24 cellular contexts compared by ENCODE assay signal in genomic region chr18:3117493-3118192, GRCh38.
A peak's percentile ranks its signal among the peaks of the same experiment; 100 is the strongest.
DNase-seq lines count a peak whose midpoint lies in the region; ATAC-seq and TF ChIP-seq lines count a peak whose summit lies in the region.
"Had no signal": no experiment of that assay in that cellular context is flagged by ENCODE, and none has a peak within 500 bp of the region (broad histone marks: within the 10 kb centered on the region; RNA-seq: fewer than 3 reads in every experiment).

No MANE protein-coding gene starts in this region.

- no peak overlapping the region for H3K4ac ChIP-seq in trophoblast cell (ENCODE audit: low read depth, low read length)

- no peak overlapping the region for H3K18ac ChIP-seq in trophoblast cell (ENCODE audit: low read length)

- no peak overlapping the region for H3K27ac Mint-ChIP-seq in endodermal cell
- H3K27ac Mint-ChIP-seq: immature natural killer cell, T-helper 17 cell had no signal

- no peaks in the 10 kb centered on the region for H3K27me3 ChIP-seq in PC-3 (ENCODE audit: low read length)
- H3K27me3 ChIP-seq in foreskin keratinocyte: no peaks in the 10 kb centered on the region
- no peaks in the 10 kb centered on the region for H3K27me3 ChIP-seq in trophoblast cell (ENCODE audit: insufficient read depth, low read length)
- no peaks in the 10 kb centered on the region for H3K27me3 ChIP-seq in MG63
- no peaks in the 10 kb centered on the region for H3K27me3 ChIP-seq in endodermal cell (ENCODE audit: control insufficient read depth, insufficient read depth, low read length, poor library complexity, severe bottlenecking)
- H3K27me3 ChIP-seq: BE2C, brain microvascular endothelial cell had no signal

- H3K4me3 ChIP-seq in PC-3 (ENCODE audit: low read length) (no peak overlapping the region), trophoblast cell (ENCODE audit: low read depth, low read length) (no peak overlapping the region), MG63 (no peak overlapping the region), endodermal cell (ENCODE audit: low read length) (no peak overlapping the region)
- H3K4me3 ChIP-seq: prostate gland had no signal

- H3K9me3 Mint-ChIP-seq in endodermal cell: no peaks in the 10 kb centered on the region
- H3K9me3 Mint-ChIP-seq: immature natural killer cell, neural crest cell had no signal

- TF ChIP-seq CTCF in PC-3 (conservative IDR thresholded peaks at IDR 0.05; ENCODE audit: low read depth, low read length) (no peak), foreskin keratinocyte (conservative IDR thresholded peaks at IDR 0.05) (no peak), endodermal cell (conservative IDR thresholded peaks at IDR 0.05) (no peak)

- H3K79me2 ChIP-seq in PC-3 (ENCODE audit: low read length): no peaks in the 10 kb centered on the region
- no peaks in the 10 kb centered on the region for H3K79me2 ChIP-seq in trophoblast cell (ENCODE audit: control insufficient read depth, insufficient read depth, low read length, poor library complexity)

- H3K36me3 Mint-ChIP-seq in endodermal cell (ENCODE audit: low read depth): no peaks in the 10 kb centered on the region

- peaks cover 2% of the 10 kb centered on the region for H3K27me3 Mint-ChIP-seq in endodermal cell (ENCODE audit: insufficient read depth)

- H3K9me3 ChIP-seq in PC-3 (ENCODE audit: low read length) (no peaks in the 10 kb centered on the region), trophoblast cell (ENCODE audit: insufficient read depth, low read depth, low read length) (no peaks in the 10 kb centered on the region), MG63 (no peaks in the 10 kb centered on the region), endodermal cell (ENCODE audit: control insufficient read depth, low read length) (no peaks in the 10 kb centered on the region)
- H3K9me3 ChIP-seq: BE2C, prostate gland had no signal

- CTCF ChIA-PET in PC-3 (lab: Charles Lee): interaction anchor here (0.6 to 1.0 kb wide), 2 partner anchors 103 to 128 kb away, joined by 3 to 5 read pairs; no protein-coding TSS in a partner anchor

- H3K4me1 ChIP-seq in PC-3 (ENCODE audit: insufficient read depth, low read length) (peaks cover 50% of the 10 kb centered on the region), foreskin keratinocyte (no peaks in the 10 kb centered on the region), trophoblast cell (ENCODE audit: control insufficient read depth in 1 of 2, insufficient read depth in 2 of 2, low read length in 2 of 2) (peaks cover 0 to 4% of the 10 kb centered on the region in 2 experiments), endodermal cell (ENCODE audit: control insufficient read depth, insufficient read depth, low read length) (peaks cover 9% of the 10 kb centered on the region)
- H3K4me1 ChIP-seq: BE2C, prostate gland had no signal

- H2BK5ac ChIP-seq in trophoblast cell (ENCODE audit: low read depth, low read length, poor library complexity): no peak overlapping the region

- peak overlapping the region; percentile 76 for H3K27ac ChIP-seq in PC-3 (ENCODE audit: low read length)
- H3K27ac ChIP-seq in foreskin keratinocyte: no peak overlapping the region
- no peak overlapping the region for H3K27ac ChIP-seq in trophoblast cell (ENCODE audit: low read depth, low read length)
- H3K27ac ChIP-seq in endodermal cell (ENCODE audit: low read depth, low read length): no peak overlapping the region
- H3K27ac ChIP-seq: brain microvascular endothelial cell, prostate gland had no signal

- H2BK120ac ChIP-seq in trophoblast cell (ENCODE audit: insufficient read depth, low read length, poor library complexity): no peak overlapping the region

- H3K9me2 ChIP-seq in PC-3 (replicated peaks; ENCODE audit: low read length): no peaks in the 10 kb centered on the region

- peak overlapping the region; percentile 70 for H3K4me2 ChIP-seq in PC-3 (ENCODE audit: low read length)
- no peak overlapping the region for H3K4me2 ChIP-seq in trophoblast cell (ENCODE audit: low read length)

- H2AK5ac ChIP-seq in trophoblast cell (ENCODE audit: low read length): no peak overlapping the region

- H3K79me1 ChIP-seq in trophoblast cell (ENCODE audit: low read length): no peaks in the 10 kb centered on the region

- DNase-seq in HT-29 (ENCODE audit: low spot score) (peak; percentile 24), PC-3 (peak; percentile 93), foreskin keratinocyte (peak; percentile 42 to 51), trophoblast cell (peak in 1 of 2 donors; percentile 28), KBM-7 (no peak), MG63 (no peak), endodermal cell (no peak)
- DNase-seq: BE2C; brain microvascular endothelial cell; erythroblast; GF-D8; immature natural killer cell; midbrain; NCI-H1436 treated with DMSO at 0.1 percent for 48 hours; NCI-H2227 treated with DMSO at 0.1 percent for 48 hours; NK-92 treated with Interleukin-12 subunit alpha and Interleukin-12 subunit beta, amount 100 ng/mL, for 24 hours; Right ventricle myocardium superior; small intestine; stimulated activated CD4-positive, alpha-beta T cell treated with anti-CD3 and anti-CD28 coated beads, Interleukin-4, amount 100 ng/mL, for 1 hour; T-helper 17 cell had no signal

- no CpG with 5 or more reads among the region's 4 CpGs for WGBS in trophoblast cell (ENCODE audit: extremely low coverage, insufficient coverage, insufficient read length)
- 90 to 100% methylated on average over 1 to 3 of the region's 4 CpGs for WGBS in endodermal cell (ENCODE audit: insufficient coverage in 1 of 2, insufficient read length in 1 of 2), 2 experiments

- no peaks in the 10 kb centered on the region for H3K36me3 ChIP-seq in PC-3 (ENCODE audit: low read depth, low read length)
- H3K36me3 ChIP-seq in trophoblast cell (ENCODE audit: control insufficient read depth in 1 of 2, insufficient read depth in 2 of 2, low read length in 2 of 2): no peaks in the 10 kb centered on the region
- H3K36me3 ChIP-seq in MG63: no peaks in the 10 kb centered on the region
- H3K36me3 ChIP-seq in endodermal cell (ENCODE audit: control insufficient read depth, insufficient read depth, low read length): no peaks in the 10 kb centered on the region
- H3K36me3 ChIP-seq: BE2C, brain microvascular endothelial cell, prostate gland had no signal

- no peak overlapping the region for H3K4me3 Mint-ChIP-seq in endodermal cell
- H3K4me3 Mint-ChIP-seq: immature natural killer cell, neural crest cell, T-helper 17 cell had no signal

- no TSS peak for BruUV-seq in PC-3 (replicated peaks; lab: Mats Ljungman, UMichigan)

- no peaks in the 10 kb centered on the region for H4K20me1 ChIP-seq in PC-3 (ENCODE audit: low read length)

- POLR2A ChIA-PET in PC-3 (lab: Charles Lee; ENCODE audit: unreplicated experiment): interaction anchor here (0.6 kb wide), 2 partner anchors 61 to 112 kb away, joined by 5 read pairs; no protein-coding TSS in a partner anchor

- H2AFZ ChIP-seq in PC-3 (ENCODE audit: low read length) (0 out of 2 replicates have a peak overlapping the region, but pooled peaks have one; percentile 11), trophoblast cell (ENCODE audit: insufficient read depth, low read length, poor library complexity) (no peak overlapping the region)

- H4K12ac ChIP-seq in trophoblast cell (ENCODE audit: low read depth, low read length): no peak overlapping the region

- intact Hi-C loops in PC-3 (cut with micrococcal nuclease): loop anchor here (1.0 to 5.0 kb wide), 2 partner anchors 23 to 100 kb away; no protein-coding TSS in a partner anchor

- no peak overlapping the region for H4K8ac ChIP-seq in trophoblast cell (ENCODE audit: low read depth, low read length)

- peak overlapping the region; percentile 47 for H3K9ac ChIP-seq in PC-3 (ENCODE audit: low read length)
- H3K9ac ChIP-seq in trophoblast cell (ENCODE audit: low read length): no peak overlapping the region
- no peak overlapping the region for H3K9ac ChIP-seq in endodermal cell (ENCODE audit: extremely low read depth, low read length, poor library complexity, severe bottlenecking)

- H3K14ac ChIP-seq in trophoblast cell (ENCODE audit: low read length): no peak overlapping the region

- ATAC-seq in PC-3 (peak; percentile 86), foreskin keratinocyte (peak; percentile 40), HG03045 (IDR thresholded peaks at IDR 0.05; ENCODE audit: unreplicated experiment) (no peak)
- ATAC-seq: HCT116, T-helper 17 cell had no signal

- no peak overlapping the region for H4K91ac ChIP-seq in trophoblast cell (ENCODE audit: low read depth, low read length)

- H2BK12ac ChIP-seq in trophoblast cell (ENCODE audit: low read length): no peak overlapping the region

- H3K4me1 Mint-ChIP-seq in endodermal cell: peaks cover 27% of the 10 kb centered on the region
- H3K4me1 Mint-ChIP-seq: immature natural killer cell, neural crest cell had no signal

- H3F3A ChIP-seq in PC-3 (ENCODE audit: low read length, unreplicated experiment): no peaks in the 10 kb centered on the region

- in situ Hi-C loops in KBM-7 (cut with MboI; ENCODE audit: low pct_unique_long_range_greater_than_20kb, low sequenced_read_pairs): no loop called here

- peak overlapping the region; percentile 64 for H3K23ac ChIP-seq in trophoblast cell (ENCODE audit: low read length)

Comparison
In these comparisons a context has a peak if more than half of its experiments do, and no peak if none do; other contexts are left out.
1. DNase-seq: peak in HT-29 (single experiment), PC-3 (single experiment) and foreskin keratinocyte (2 of 2); none in KBM-7 (single experiment), MG63 (single experiment) and endodermal cell (single experiment).